ENCODE assay signal across 8 cellular contexts in genomic region chr17:63600569-63601438, GRCh38. TPM values are rescaled to one million over a fixed set of nuclear protein-coding genes. Genes with fewer than 3 reads are reported as not detected.
DNase-seq lines count a peak whose midpoint lies in the region; ATAC-seq and TF ChIP-seq lines count a peak whose summit lies in the region.

Gene TACO1 (plus strand): TSS chr17:63600895. CDS start chr17:63601084, 189 bp downstream.

- peak; percentile 92 for DNase-seq in GM23338 (ENCODE audit: low spot score)
- peak; percentile 85 for DNase-seq in LoVo (ENCODE audit: low spot score)
- peak; percentile 80 for DNase-seq in RWPE2 (ENCODE audit: low spot score)
- DNase-seq in fibroblast of pulmonary artery (ENCODE audit: low read depth) = peak; percentile 87
- DNase-seq in natural killer cell = peak; percentile 72
- DNase-seq in stimulated activated naive B cell treated with anti-CD40 and anti-IgM and Interleukin-4, amounts not matched to agents 10 μg/mL and 1 μg/mL and 100 μg/mL, for 72 hours = peak; percentile 75

- no peaks in the 10 kb centered on the region for H3K9me3 Mint-ChIP-seq in GM23338
- no peaks in the 10 kb centered on the region for H3K9me3 Mint-ChIP-seq in activated T-helper 17 cell treated with anti-CD3 and anti-CD28 coated beads, Interleukin-2, amount 50 U/mL, for 72 hours
- H3K9me3 Mint-ChIP-seq in natural killer cell = no peaks in the 10 kb centered on the region
- no peaks in the 10 kb centered on the region for H3K9me3 Mint-ChIP-seq in stimulated activated naive B cell treated with anti-CD40 and anti-IgM and Interleukin-4, amounts not matched to agents 10 μg/mL and 1 μg/mL and 100 μg/mL, for 72 hours

- H2AFZ ChIP-seq in GM23338 = peak within 1 kb of the TSS; percentile 88

- H3K9me2 ChIP-seq in DOHH2 (replicated peaks; ENCODE audit: control insufficient read depth, low read length) = no peaks in the 10 kb centered on the region
- H3K9me2 ChIP-seq in GM23338 (ENCODE audit: insufficient read depth) = no peaks in the 10 kb centered on the region

- intact Hi-C loops in natural killer cell (cut with micrococcal nuclease) = no loop called here

- H3K4me3 ChIP-seq in DOHH2 (ENCODE audit: low read length) (peak within 1 kb of the TSS; percentile 93), GM23338 (peak within 1 kb of the TSS; percentile 88), RWPE2 (ENCODE audit: severe bottlenecking) (peak within 1 kb of the TSS; percentile 99), fibroblast of pulmonary artery (replicated peaks; ENCODE audit: low read depth, low read length) (peak within 1 kb of the TSS; percentile 87)

- H3F3A ChIP-seq in DOHH2 (ENCODE audit: control insufficient read depth, insufficient read depth) (peaks cover 4% of the 10 kb centered on the region; the same call in 1 of the 2 replicates), GM23338 (replicated peaks; ENCODE audit: low read depth) (no peaks in the 10 kb centered on the region)

- H3K27ac ChIP-seq in DOHH2 (ENCODE audit: low read depth, low read length) (no peak within 1 kb of the TSS), GM23338 (ENCODE audit: low read depth) (peak within 1 kb of the TSS; percentile 71; the same call in 1 of the 2 replicates), RWPE2 (ENCODE audit: poor library complexity, severe bottlenecking) (peak within 1 kb of the TSS; percentile 42)

- H3K36me3 Mint-ChIP-seq in GM23338 (ENCODE audit: low read depth) (peaks cover 11% of the 10 kb centered on the region), natural killer cell (peaks cover 6% of the 10 kb centered on the region)
- H3K36me3 Mint-ChIP-seq in activated T-helper 17 cell treated with anti-CD3 and anti-CD28 coated beads, Interleukin-2, amount 50 U/mL, for 72 hours (ENCODE audit: low read depth) = peaks cover 18% of the 10 kb centered on the region
- H3K36me3 Mint-ChIP-seq in stimulated activated naive B cell treated with anti-CD40 and anti-IgM and Interleukin-4, amounts not matched to agents 10 μg/mL and 1 μg/mL and 100 μg/mL, for 72 hours = peaks cover 12% of the 10 kb centered on the region in 2 donors

- H3K4me2 ChIP-seq in DOHH2 (ENCODE audit: low read length) (peak within 1 kb of the TSS; percentile 87), GM23338 (peak within 1 kb of the TSS; percentile 99)

- H3K27ac Mint-ChIP-seq in GM23338 (peak within 1 kb of the TSS; percentile 79; the same call in 1 of the 2 replicates), natural killer cell (peak within 1 kb of the TSS; percentile 75 to 88)
- H3K27ac Mint-ChIP-seq in activated T-helper 17 cell treated with anti-CD3 and anti-CD28 coated beads, Interleukin-2, amount 50 U/mL, for 72 hours = peak within 1 kb of the TSS; percentile 93
- H3K27ac Mint-ChIP-seq in stimulated activated naive B cell treated with anti-CD40 and anti-IgM and Interleukin-4, amounts not matched to agents 10 μg/mL and 1 μg/mL and 100 μg/mL, for 72 hours = peak within 1 kb of the TSS; percentile 95

- no peak for TF ChIP-seq CTCF in DOHH2 (IDR thresholded peaks at IDR 0.05; ENCODE audit: low read depth, low read length, poor library complexity, severe bottlenecking)
- TF ChIP-seq CTCF in GM23338 (conservative IDR thresholded peaks at IDR 0.05; ENCODE audit: low read depth in 2 of 2) = no peak
- TF ChIP-seq CTCF in RWPE2 (IDR thresholded peaks at IDR 0.05; ENCODE audit: poor library complexity, severe bottlenecking) = no peak
- no peak for TF ChIP-seq CTCF in fibroblast of pulmonary artery (IDR thresholded peaks at IDR 0.05; ENCODE audit: low read length, missing control alignments)
- no peak for TF ChIP-seq CTCF in natural killer cell (IDR thresholded peaks at IDR 0.05)

- H3K27me3 Mint-ChIP-seq in GM23338 (ENCODE audit: insufficient read depth, low read depth, poor library complexity) (peaks cover 7% of the 10 kb centered on the region), natural killer cell (ENCODE audit: low read depth in 2 of 2) (no peaks in the 10 kb centered on the region)
- H3K27me3 Mint-ChIP-seq in activated T-helper 17 cell treated with anti-CD3 and anti-CD28 coated beads, Interleukin-2, amount 50 U/mL, for 72 hours = no peaks in the 10 kb centered on the region
- H3K27me3 Mint-ChIP-seq in stimulated activated naive B cell treated with anti-CD40 and anti-IgM and Interleukin-4, amounts not matched to agents 10 μg/mL and 1 μg/mL and 100 μg/mL, for 72 hours = no peaks in the 10 kb centered on the region

- H4K20me1 ChIP-seq in DOHH2 (ENCODE audit: control insufficient read depth, insufficient read depth, low read depth, low read length) (no peaks in the 10 kb centered on the region), GM23338 (replicated peaks; ENCODE audit: insufficient read depth) (no peaks in the 10 kb centered on the region)

- H3K4me1 Mint-ChIP-seq in GM23338 = peaks cover 8% of the 10 kb centered on the region; the same call in 2 of the 3 replicates
- H3K4me1 Mint-ChIP-seq in activated T-helper 17 cell treated with anti-CD3 and anti-CD28 coated beads, Interleukin-2, amount 50 U/mL, for 72 hours = peaks cover 23% of the 10 kb centered on the region
- peaks cover 38 to 42% of the 10 kb centered on the region in 2 donors for H3K4me1 Mint-ChIP-seq in natural killer cell
- H3K4me1 Mint-ChIP-seq in stimulated activated naive B cell treated with anti-CD40 and anti-IgM and Interleukin-4, amounts not matched to agents 10 μg/mL and 1 μg/mL and 100 μg/mL, for 72 hours = peaks cover 8 to 18% of the 10 kb centered on the region in 2 donors

- no peaks in the 10 kb centered on the region for H3K27me3 ChIP-seq in DOHH2 (ENCODE audit: control insufficient read depth, low read length)
- no peaks in the 10 kb centered on the region for H3K27me3 ChIP-seq in GM23338 (ENCODE audit: insufficient read depth)
- H3K27me3 ChIP-seq in RWPE2 (ENCODE audit: insufficient read depth, poor library complexity, severe bottlenecking) = no peaks in the 10 kb centered on the region

- peak; percentile 97 for ATAC-seq in GM23338
- peak; percentile 94 for ATAC-seq in RWPE2 (ENCODE audit: low read depth)
- ATAC-seq in activated T-helper 17 cell treated with anti-CD3 and anti-CD28 coated beads, Interleukin-2, amount 50 U/mL, for 72 hours (replicated peaks) = peak; percentile 84
- peak; percentile 80 to 88 (median 86) for ATAC-seq in natural killer cell
- peak; percentile 98 for ATAC-seq in stimulated activated naive B cell treated with anti-CD40 and anti-IgM and Interleukin-4, amounts not matched to agents 10 μg/mL and 1 μg/mL and 100 μg/mL, for 72 hours (replicated peaks)

- peaks cover 21% of the 10 kb centered on the region for H3K4me1 ChIP-seq in DOHH2 (ENCODE audit: control insufficient read depth, low read length)
- peaks cover 6% of the 10 kb centered on the region; the same call in 1 of the 2 replicates for H3K4me1 ChIP-seq in GM23338 (ENCODE audit: insufficient read depth)
- H3K4me1 ChIP-seq in RWPE2 (ENCODE audit: insufficient read depth, poor library complexity, severe bottlenecking) = no peaks in the 10 kb centered on the region

- H3K4me3 Mint-ChIP-seq in GM23338 = peak within 1 kb of the TSS; percentile 97
- peak within 1 kb of the TSS; percentile 91 for H3K4me3 Mint-ChIP-seq in activated T-helper 17 cell treated with anti-CD3 and anti-CD28 coated beads, Interleukin-2, amount 50 U/mL, for 72 hours
- peak within 1 kb of the TSS; percentile 89 for H3K4me3 Mint-ChIP-seq in natural killer cell
- peak within 1 kb of the TSS; percentile 92 to 95 for H3K4me3 Mint-ChIP-seq in stimulated activated naive B cell treated with anti-CD40 and anti-IgM and Interleukin-4, amounts not matched to agents 10 μg/mL and 1 μg/mL and 100 μg/mL, for 72 hours

- H3K36me3 ChIP-seq in DOHH2 (ENCODE audit: control insufficient read depth, low read length) (peaks cover 24% of the 10 kb centered on the region), GM23338 (ENCODE audit: insufficient read depth) (peaks cover 6% of the 10 kb centered on the region; the same call in 1 of the 2 replicates), RWPE2 (ENCODE audit: low read depth) (peaks cover 18% of the 10 kb centered on the region)

- H3K79me2 ChIP-seq in DOHH2 (ENCODE audit: control insufficient read depth, low read length) (peaks cover 20% of the 10 kb centered on the region), GM23338 (replicated peaks; ENCODE audit: insufficient read depth) (peaks cover 4% of the 10 kb centered on the region; the same call in 1 of the 2 replicates)

- H3K9me3 ChIP-seq in DOHH2 (ENCODE audit: control insufficient read depth, insufficient read depth, low read length) (no peaks in the 10 kb centered on the region), RWPE2 (ENCODE audit: severe bottlenecking) (no peaks in the 10 kb centered on the region)

TF ChIP-seq in GM23338, 12 proteins besides CTCF, POLR2A, EP300 and RAD21 (continues in another document):
- TF ChIP-seq EZH2phosphoT487 (IDR thresholded peaks at IDR 0.05; ENCODE audit: unreplicated experiment) (no peak), POLR2AphosphoS5 (IDR thresholded peaks at IDR 0.05; ENCODE audit: low read depth) (peak; percentile 75), ZNF331 (CRISPR knock-in tag; IDR thresholded peaks at IDR 0.05; ENCODE audit: low read depth) (no peak), CREB1 (CRISPR knock-in tag; IDR thresholded peaks at IDR 0.05; ENCODE audit: low read depth) (peak; percentile 75), ZNF114 (CRISPR knock-in tag; IDR thresholded peaks at IDR 0.05) (no peak), NANOG (IDR thresholded peaks at IDR 0.05; ENCODE audit: borderline replicate concordance) (no peak)

RNA-seq across cellular contexts. Expression of gene TACO1, which starts in this region (rescaled TPM):
- total RNA-seq in GM23338 (2014; rRNA removed; shearing (Covaris generic)) = 10.6 and 15.4 TPM in 2 replicates
- 19.9 and 21.9 TPM in 2 replicates for polyA plus RNA-seq in GM23338 (2016; fragmentation: Nextera tagmentation; extraction: Ambion mirVana)
- 10 to 100 TPM; 12.5 to 27.8 TPM for total RNA-seq in activated T-helper 17 cell treated with anti-CD3 and anti-CD28 coated beads, Interleukin-2, amount 50 U/mL, for 72 hours
- 10 to 100 TPM in 1 of 3 donors, 1 to 10 TPM in 2; 7.1 to 10.9 (median 9.2) TPM for total RNA-seq in natural killer cell
